In genomic region chr15:72846027-72846426, GRCh38 we compare ENCODE assay signal across 24 cellular contexts.
DNase-seq lines count a peak whose midpoint lies in the region; ATAC-seq, FAIRE-seq and TF ChIP-seq lines count a peak whose summit lies in the region.
"Had no signal": no experiment of that assay in that cellular context is flagged by ENCODE, and none has a peak within 500 bp of the region (broad histone marks: within the 10 kb centered on the region; RNA-seq: fewer than 3 reads in every experiment).

No MANE protein-coding gene starts in this region.

- H3K9me3 ChIP-seq in mesenchymal stem cell (ENCODE audit: control insufficient read depth, low read length): no peaks in the 10 kb centered on the region
- H3K9me3 ChIP-seq: BLaER1 had no signal

- H3K14ac ChIP-seq in mesenchymal stem cell (ENCODE audit: low read length in 2 of 2): no peak overlapping the region

- no peaks in the 10 kb centered on the region for H3K36me3 ChIP-seq in mesenchymal stem cell (ENCODE audit: control insufficient read depth in 1 of 2, insufficient read depth in 2 of 2, low read depth in 1 of 2, low read length in 2 of 2)
- H3K36me3 ChIP-seq: BLaER1 had no signal

- no peak overlapping the region for H3K9ac ChIP-seq in mesenchymal stem cell (ENCODE audit: low read length)
- H3K9ac ChIP-seq: BLaER1 had no signal

- H2BK15ac ChIP-seq in mesenchymal stem cell (ENCODE audit: low read depth, poor library complexity, severe bottlenecking): no peak overlapping the region

- H3K79me1 ChIP-seq in mesenchymal stem cell (replicated peaks; ENCODE audit: low read length, poor library complexity, severe bottlenecking): no peaks in the 10 kb centered on the region

- no peak overlapping the region for H3K18ac ChIP-seq in mesenchymal stem cell (ENCODE audit: low read depth in 1 of 2, low read length in 2 of 2)

- H2BK12ac ChIP-seq in mesenchymal stem cell (ENCODE audit: low read length in 2 of 2): no peak overlapping the region

- peak; percentile 60 for DNase-seq in AG10803 (ENCODE audit: low read depth)
- DNase-seq in HS-27A (ENCODE audit: low read depth): peak; percentile 67
- peak; percentile 29 for DNase-seq in dedifferentiated amniotic fluid mesenchymal stem cell (ENCODE audit: extremely low spot score)
- no peak for DNase-seq in mesenchymal stem cell
- no peak for DNase-seq in GM12892 (ENCODE audit: insufficient read length)
- no peak for DNase-seq in A172 (ENCODE audit: low spot score)
- no peak for DNase-seq in DMS 273 treated with DMSO at 0.1 percent for 48 hours (lab: John Stamatoyannopoulos, UW)
- DNase-seq: 8988T; CD4-positive, alpha-beta memory T cell; DMS79; KBM-7; MV-4-11; NCI-H1417; NCI-H1930; NCI-H226; NCI-H524; NCI-H82; OCI-M1; Right ventricle myocardium superior had no signal

- no peak overlapping the region for H4K8ac ChIP-seq in mesenchymal stem cell (ENCODE audit: low read length)

- no peak overlapping the region for H2AFZ ChIP-seq in mesenchymal stem cell (ENCODE audit: low read depth, low read length)
- H2AFZ ChIP-seq: GM23338 had no signal

- no peak overlapping the region for H2BK5ac ChIP-seq in mesenchymal stem cell (ENCODE audit: low read depth, low read length, poor library complexity, severe bottlenecking)

- peaks cover 0 to 42% of the 10 kb centered on the region in 2 experiments for H3K27me3 ChIP-seq in mesenchymal stem cell (ENCODE audit: control insufficient read depth in 1 of 2, insufficient read depth in 1 of 2, low read length in 2 of 2)
- H3K27me3 ChIP-seq: BLaER1 had no signal

- TF ChIP-seq POLR2A in GM12892 (IDR thresholded peaks at IDR 0.05; ENCODE audit: low read depth, low read length): no peak

- TF ChIP-seq CTCF in AG10803 (conservative IDR thresholded peaks at IDR 0.05; ENCODE audit: low read length): peak; percentile 25

- peak overlapping the region; percentile 38 for H3K27ac ChIP-seq in mesenchymal stem cell (ENCODE audit: low read length, poor library complexity, severe bottlenecking)
- H3K27ac ChIP-seq: BLaER1, SK-N-MC had no signal

- no peak overlapping the region for H2BK120ac ChIP-seq in mesenchymal stem cell (ENCODE audit: low read depth, low read length)

- H3K4me2 ChIP-seq in mesenchymal stem cell (ENCODE audit: low read length, poor library complexity, severe bottlenecking): no peak overlapping the region
- H3K4me2 ChIP-seq: BLaER1, GM23338 had no signal

- no peak for FAIRE-seq in GM12892 (lab: Jason Lieb, UNC)

- peaks cover 4% of the 10 kb centered on the region for H3K4me1 ChIP-seq in mesenchymal stem cell (ENCODE audit: control insufficient read depth, insufficient read depth, low read depth, low read length)

- no peak overlapping the region for H4K91ac ChIP-seq in mesenchymal stem cell (ENCODE audit: low read length)

- no peak overlapping the region for H2AK5ac ChIP-seq in mesenchymal stem cell (ENCODE audit: low read length, severe bottlenecking)

- H3K4me3 ChIP-seq in AG10803 (ENCODE audit: low read length) (no peak overlapping the region), mesenchymal stem cell (ENCODE audit: insufficient read depth in 1 of 2, low read depth in 1 of 2, low read length in 2 of 2) (no peak overlapping the region)
- H3K4me3 ChIP-seq: BLaER1, GM23338, SK-N-MC had no signal

- no peak overlapping the region for H3K4ac ChIP-seq in mesenchymal stem cell (ENCODE audit: low read depth in 1 of 2, low read length in 2 of 2)

- ATAC-seq in GM19035 (IDR thresholded peaks at IDR 0.05; ENCODE audit: unreplicated experiment): no peak
- ATAC-seq: GM23338, HCT116 had no signal

- H3K23ac ChIP-seq in mesenchymal stem cell (ENCODE audit: low read length in 2 of 2): no peak overlapping the region

Comparison
In these comparisons a context has a peak if more than half of its experiments do, and no peak if none do; other contexts are left out.
1. DNase-seq: peak in AG10803 (single experiment), HS-27A (single experiment) and dedifferentiated amniotic fluid mesenchymal stem cell (single experiment); none in mesenchymal stem cell (single experiment), GM12892 (single experiment), A172 (single experiment) and DMS 273 treated with DMSO at 0.1 percent for 48 hours (single experiment).